In genomic region chr17:62119373-62119772, GRCh38 we compare ENCODE assay signal across 1 cellular context.
TF ChIP-seq lines count a peak whose summit lies in the region.

No MANE protein-coding gene starts in this region.

TF ChIP-seq in K562, 482 proteins besides CTCF, POLR2A, EP300 and RAD21 (continued from another document):
- no peak for TF ChIP-seq CLOCK (CRISPR knock-in tag; IDR thresholded peaks at IDR 0.05; ENCODE audit: borderline replicate concordance)
- no peak for TF ChIP-seq FIP1L1 (IDR thresholded peaks at IDR 0.05; ENCODE audit: low read depth, low read length, poor library complexity, severe bottlenecking)
- TF ChIP-seq ZNF124 (CRISPR knock-in tag; IDR thresholded peaks at IDR 0.05), result no peak
- TF ChIP-seq, protein P1, sequence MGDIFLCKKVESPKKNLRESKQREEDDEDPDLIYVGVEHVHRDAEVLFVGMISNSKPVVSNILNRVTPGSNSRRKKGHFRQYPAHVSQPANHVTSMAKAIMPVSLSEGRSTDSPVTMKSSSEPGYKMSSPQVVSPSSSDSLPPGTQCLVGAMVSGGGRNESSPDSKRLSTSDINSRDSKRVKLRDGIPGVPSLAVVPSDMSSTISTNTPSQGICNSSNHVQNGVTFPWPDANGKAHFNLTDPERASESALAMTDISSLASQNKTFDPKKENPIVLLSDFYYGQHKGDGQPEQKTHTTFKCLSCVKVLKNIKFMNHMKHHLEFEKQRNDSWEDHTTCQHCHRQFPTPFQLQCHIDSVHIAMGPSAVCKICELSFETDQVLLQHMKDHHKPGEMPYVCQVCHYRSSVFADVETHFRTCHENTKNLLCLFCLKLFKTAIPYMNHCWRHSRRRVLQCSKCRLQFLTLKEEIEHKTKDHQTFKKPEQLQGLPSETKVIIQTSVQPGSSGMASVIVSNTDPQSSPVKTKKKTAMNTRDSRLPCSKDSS (IDR thresholded peaks at IDR 0.05; ENCODE audit: low read depth, partially characterized antibody), result no peak
- TF ChIP-seq, protein P2, sequence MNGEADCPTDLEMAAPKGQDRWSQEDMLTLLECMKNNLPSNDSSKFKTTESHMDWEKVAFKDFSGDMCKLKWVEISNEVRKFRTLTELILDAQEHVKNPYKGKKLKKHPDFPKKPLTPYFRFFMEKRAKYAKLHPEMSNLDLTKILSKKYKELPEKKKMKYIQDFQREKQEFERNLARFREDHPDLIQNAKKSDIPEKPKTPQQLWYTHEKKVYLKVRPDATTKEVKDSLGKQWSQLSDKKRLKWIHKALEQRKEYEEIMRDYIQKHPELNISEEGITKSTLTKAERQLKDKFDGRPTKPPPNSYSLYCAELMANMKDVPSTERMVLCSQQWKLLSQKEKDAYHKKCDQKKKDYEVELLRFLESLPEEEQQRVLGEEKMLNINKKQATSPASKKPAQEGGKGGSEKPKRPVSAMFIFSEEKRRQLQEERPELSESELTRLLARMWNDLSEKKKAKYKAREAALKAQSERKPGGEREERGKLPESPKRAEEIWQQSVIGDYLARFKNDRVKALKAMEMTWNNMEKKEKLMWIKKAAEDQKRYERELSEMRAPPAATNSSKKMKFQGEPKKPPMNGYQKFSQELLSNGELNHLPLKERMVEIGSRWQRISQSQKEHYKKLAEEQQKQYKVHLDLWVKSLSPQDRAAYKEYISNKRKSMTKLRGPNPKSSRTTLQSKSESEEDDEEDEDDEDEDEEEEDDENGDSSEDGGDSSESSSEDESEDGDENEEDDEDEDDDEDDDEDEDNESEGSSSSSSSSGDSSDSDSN (IDR thresholded peaks at IDR 0.05; ENCODE audit: borderline replicate concordance in 1 of 2, low read depth in 2 of 2, low read length in 2 of 2), result no peak
- no peak for TF ChIP-seq NFXL1 (CRISPR knock-in tag; IDR thresholded peaks at IDR 0.05)
- TF ChIP-seq ATF7 (IDR thresholded peaks at IDR 0.05), result no peak
